Comparison of ENCODE assay signal across 34 cellular contexts in the genomic region with DNA sequence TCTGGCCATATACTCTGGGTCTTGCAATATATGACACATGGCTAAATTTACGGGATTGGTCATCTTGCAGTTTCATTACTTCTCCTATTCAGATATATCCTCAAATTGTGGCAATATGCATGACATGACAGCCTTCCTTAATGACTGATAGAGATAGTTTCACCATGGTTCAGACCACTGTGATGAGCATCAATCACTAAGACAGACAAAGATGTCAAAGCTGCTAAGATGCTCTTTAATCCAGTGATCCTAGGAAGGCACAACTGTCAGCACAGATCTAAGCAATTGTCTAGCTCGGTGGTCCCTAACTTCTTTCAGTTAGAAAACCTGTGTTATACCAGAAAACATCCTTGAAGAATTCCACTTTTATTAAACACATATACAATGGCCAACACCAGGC.
"Had no signal": no experiment of that assay in that cellular context is flagged by ENCODE, and none has a peak within 500 bp of the region (broad histone marks: within the 10 kb centered on the region; RNA-seq: fewer than 3 reads in every experiment).

No MANE protein-coding gene starts in this region.

- H3K4me3 Mint-ChIP-seq: activated CD4-positive, alpha-beta memory T cell treated with anti-CD3 and anti-CD28 coated beads for 36 hours; activated CD4-positive, alpha-beta T cell treated with anti-CD3 and anti-CD28 coated beads for 36 hours; activated CD4-positive, alpha-beta T cell treated with anti-CD3 and anti-CD28 coated beads, Interleukin-2, amount 10 ng/mL, durations not matched to agents 24 days and 14 days; activated CD8-positive, alpha-beta memory T cell treated with anti-CD3 and anti-CD28 coated beads, Interleukin-2, amount 10 ng/mL, durations not matched to agents 7 days and 5 days; activated CD8-positive, alpha-beta T cell treated with anti-CD3 and anti-CD28 coated beads, Interleukin-2, amount 10 ng/mL, durations not matched to agents 7 days and 5 days; activated naive CD4-positive, alpha-beta T cell treated with anti-CD3 and anti-CD28 coated beads for 36 hours; activated naive CD4-positive, alpha-beta T cell treated with anti-CD3 and anti-CD28 coated beads, Interleukin-2, amount 50 U/mL, for 24 hours; activated naive CD8-positive, alpha-beta T cell treated with anti-CD3 and anti-CD28 coated beads for 36 hours; activated naive CD8-positive, alpha-beta T cell treated with anti-CD3 and anti-CD28 coated beads, Interleukin-2, amount 50 U/mL, for 24 hours; activated T-helper 1 cell treated with anti-CD3 and anti-CD28 coated beads, Interleukin-12 subunit alpha, Interleukin-12 subunit beta, Interleukin-2, Interleukin-4 antibody, amounts not matched to agents 30 ng/mL and 10 ng/mL and 1 ng/mL, durations not matched to agents 14 hours and 24 hours and 36 hours; effector memory CD8-positive, alpha-beta T cell; T-helper 17 cell; T-helper 2 cell treated with Interferon-gamma antibody and Interleukin-4, amounts not matched to agents 5 μg/mL and 100 μg/mL, for 36 hours had no signal

- FAIRE-seq: colon had no signal

- DNase-seq: activated CD4-positive, alpha-beta memory T cell treated with anti-CD3 and anti-CD28 coated beads for 36 hours; activated CD4-positive, alpha-beta T cell treated with anti-CD3 and anti-CD28 coated beads for 36 hours; activated CD4-positive, alpha-beta T cell treated with anti-CD3 and anti-CD28 coated beads, Interleukin-2, amount 10 ng/mL, durations not matched to agents 24 days and 14 days; activated CD4-positive, CD25-positive, alpha-beta regulatory T cell; activated CD4-positive, CD25-positive, alpha-beta regulatory T cell treated with anti-CD3 and anti-CD28 coated beads, Interleukin-2, amount 50 U/mL, for 72 hours; activated CD8-positive, alpha-beta memory T cell treated with anti-CD3 and anti-CD28 coated beads, Interleukin-2, amount 10 ng/mL, durations not matched to agents 7 days and 5 days; activated CD8-positive, alpha-beta memory T cell treated with anti-CD3 and anti-CD28 coated beads, Interleukin-2, amount 50 U/mL, for 4 hours; activated CD8-positive, alpha-beta T cell treated with anti-CD3 and anti-CD28 coated beads, Interleukin-2, amount 10 ng/mL, durations not matched to agents 7 days and 5 days; activated effector memory CD4-positive, alpha-beta T cell treated with anti-CD3 and anti-CD28 coated beads, Interleukin-2, amount 50 U/mL, for 16 hours; activated naive CD4-positive, alpha-beta T cell treated with anti-CD3 and anti-CD28 coated beads for 36 hours; activated naive CD8-positive, alpha-beta T cell treated with anti-CD3 and anti-CD28 coated beads for 36 hours; activated naive CD8-positive, alpha-beta T cell treated with anti-CD3 and anti-CD28 coated beads, Interleukin-2, amount 50 U/mL, for 24 hours; activated T-cell treated with anti-CD3 and anti-CD28 coated beads, Interleukin-2, amount 50 U/mL, for 1 hour; activated T-cell treated with anti-CD3 and anti-CD28 coated beads, Interleukin-2, amount 50 U/mL, for 48 hours; adrenal gland; amygdala; aorta; body of pancreas; caudate nucleus; cortex of kidney; dermis blood vessel endothelial cell; effector CD4-positive, alpha-beta T cell; effector memory CD8-positive, alpha-beta T cell; erythroblast; foreskin keratinocyte; gastrocnemius medialis; T-helper 17 cell; T1000 had no signal

- H3K27me3 ChIP-seq: adrenal gland, body of pancreas, esophagus muscularis mucosa, foreskin keratinocyte, gastrocnemius medialis had no signal

- H3K27ac ChIP-seq: adrenal gland, body of pancreas, esophagus muscularis mucosa, foreskin keratinocyte, gastrocnemius medialis had no signal

- H3K27me3 Mint-ChIP-seq: activated CD4-positive, alpha-beta memory T cell treated with anti-CD3 and anti-CD28 coated beads for 36 hours; activated CD4-positive, alpha-beta T cell treated with anti-CD3 and anti-CD28 coated beads for 36 hours; activated CD4-positive, alpha-beta T cell treated with anti-CD3 and anti-CD28 coated beads, Interleukin-2, amount 10 ng/mL, durations not matched to agents 24 days and 14 days; activated CD8-positive, alpha-beta memory T cell treated with anti-CD3 and anti-CD28 coated beads, Interleukin-2, amount 10 ng/mL, durations not matched to agents 7 days and 5 days; activated naive CD4-positive, alpha-beta T cell treated with anti-CD3 and anti-CD28 coated beads, Interleukin-2, amount 50 U/mL, for 24 hours; activated naive CD8-positive, alpha-beta T cell treated with anti-CD3 and anti-CD28 coated beads for 36 hours; activated naive CD8-positive, alpha-beta T cell treated with anti-CD3 and anti-CD28 coated beads, Interleukin-2, amount 50 U/mL, for 24 hours; effector memory CD8-positive, alpha-beta T cell; T-helper 17 cell had no signal

- H3K27ac Mint-ChIP-seq: activated CD4-positive, alpha-beta memory T cell treated with anti-CD3 and anti-CD28 coated beads for 36 hours; activated CD4-positive, alpha-beta T cell treated with anti-CD3 and anti-CD28 coated beads for 36 hours; activated CD4-positive, alpha-beta T cell treated with anti-CD3 and anti-CD28 coated beads, Interleukin-2, amount 10 ng/mL, durations not matched to agents 24 days and 14 days; activated CD8-positive, alpha-beta memory T cell treated with anti-CD3 and anti-CD28 coated beads, Interleukin-2, amount 10 ng/mL, durations not matched to agents 7 days and 5 days; activated CD8-positive, alpha-beta T cell treated with anti-CD3 and anti-CD28 coated beads, Interleukin-2, amount 10 ng/mL, durations not matched to agents 7 days and 5 days; activated naive CD4-positive, alpha-beta T cell treated with anti-CD3 and anti-CD28 coated beads for 36 hours; activated naive CD4-positive, alpha-beta T cell treated with anti-CD3 and anti-CD28 coated beads, Interleukin-2, amount 50 U/mL, for 24 hours; activated naive CD8-positive, alpha-beta T cell treated with anti-CD3 and anti-CD28 coated beads for 36 hours; activated naive CD8-positive, alpha-beta T cell treated with anti-CD3 and anti-CD28 coated beads, Interleukin-2, amount 50 U/mL, for 24 hours; activated T-helper 1 cell treated with anti-CD3 and anti-CD28 coated beads, Interleukin-12 subunit alpha, Interleukin-12 subunit beta, Interleukin-2, Interleukin-4 antibody, amounts not matched to agents 30 ng/mL and 10 ng/mL and 1 ng/mL, durations not matched to agents 14 hours and 24 hours and 36 hours; activated T-helper 2 cell treated with anti-CD3 and anti-CD28 coated beads, Interferon-gamma antibody, Interleukin-2, Interleukin-4, amounts not matched to agents 10 μg/mL and 5 μg/mL and 100 μg/mL, durations not matched to agents 14 hours and 24 hours and 36 hours; effector memory CD8-positive, alpha-beta T cell; T-helper 17 cell; T-helper 2 cell treated with Interferon-gamma antibody and Interleukin-4, amounts not matched to agents 5 μg/mL and 100 μg/mL, for 36 hours had no signal

- H3K36me3 ChIP-seq: adrenal gland, esophagus muscularis mucosa, gastrocnemius medialis had no signal

- H3K36me3 Mint-ChIP-seq: activated CD4-positive, alpha-beta memory T cell treated with anti-CD3 and anti-CD28 coated beads for 36 hours; activated CD8-positive, alpha-beta memory T cell treated with anti-CD3 and anti-CD28 coated beads, Interleukin-2, amount 10 ng/mL, durations not matched to agents 7 days and 5 days; activated naive CD4-positive, alpha-beta T cell treated with anti-CD3 and anti-CD28 coated beads, Interleukin-2, amount 50 U/mL, for 24 hours; activated naive CD8-positive, alpha-beta T cell treated with anti-CD3 and anti-CD28 coated beads for 36 hours had no signal

- H3K4me3 ChIP-seq: adrenal gland, body of pancreas, esophagus muscularis mucosa, gastrocnemius medialis had no signal

- H3K9me3 Mint-ChIP-seq: activated CD4-positive, alpha-beta memory T cell treated with anti-CD3 and anti-CD28 coated beads for 36 hours; activated CD4-positive, alpha-beta T cell treated with anti-CD3 and anti-CD28 coated beads, Interleukin-2, amount 10 ng/mL, durations not matched to agents 24 days and 14 days; activated naive CD4-positive, alpha-beta T cell treated with anti-CD3 and anti-CD28 coated beads for 36 hours; activated naive CD4-positive, alpha-beta T cell treated with anti-CD3 and anti-CD28 coated beads, Interleukin-2, amount 50 U/mL, for 24 hours; activated naive CD8-positive, alpha-beta T cell treated with anti-CD3 and anti-CD28 coated beads for 36 hours; activated naive CD8-positive, alpha-beta T cell treated with anti-CD3 and anti-CD28 coated beads, Interleukin-2, amount 50 U/mL, for 24 hours; activated T-helper 1 cell treated with anti-CD3 and anti-CD28 coated beads, Interleukin-12 subunit alpha, Interleukin-12 subunit beta, Interleukin-2, Interleukin-4 antibody, amounts not matched to agents 30 ng/mL and 10 ng/mL and 1 ng/mL, durations not matched to agents 14 hours and 24 hours and 36 hours; activated T-helper 2 cell treated with anti-CD3 and anti-CD28 coated beads, Interferon-gamma antibody, Interleukin-2, Interleukin-4, amounts not matched to agents 10 μg/mL and 5 μg/mL and 100 μg/mL, durations not matched to agents 14 hours and 24 hours and 36 hours; T-helper 2 cell treated with Interferon-gamma antibody and Interleukin-4, amounts not matched to agents 5 μg/mL and 100 μg/mL, for 36 hours had no signal

- H3K4me1 ChIP-seq: adrenal gland, esophagus muscularis mucosa, gastrocnemius medialis had no signal

- H3K9me3 ChIP-seq: adrenal gland, body of pancreas, esophagus muscularis mucosa, gastrocnemius medialis had no signal

- H3K4me1 Mint-ChIP-seq: activated CD4-positive, alpha-beta T cell treated with anti-CD3 and anti-CD28 coated beads for 36 hours; activated CD4-positive, alpha-beta T cell treated with anti-CD3 and anti-CD28 coated beads, Interleukin-2, amount 10 ng/mL, durations not matched to agents 24 days and 14 days; activated CD8-positive, alpha-beta memory T cell treated with anti-CD3 and anti-CD28 coated beads, Interleukin-2, amount 10 ng/mL, durations not matched to agents 7 days and 5 days; activated naive CD4-positive, alpha-beta T cell treated with anti-CD3 and anti-CD28 coated beads, Interleukin-2, amount 50 U/mL, for 24 hours; activated naive CD8-positive, alpha-beta T cell treated with anti-CD3 and anti-CD28 coated beads for 36 hours; activated naive CD8-positive, alpha-beta T cell treated with anti-CD3 and anti-CD28 coated beads, Interleukin-2, amount 50 U/mL, for 24 hours; T-helper 17 cell had no signal

- ATAC-seq: activated CD4-positive, alpha-beta T cell treated with anti-CD3 and anti-CD28 coated beads for 36 hours; activated CD8-positive, alpha-beta memory T cell treated with anti-CD3 and anti-CD28 coated beads, Interleukin-2, amount 10 ng/mL, durations not matched to agents 7 days and 5 days; activated CD8-positive, alpha-beta T cell treated with anti-CD3 and anti-CD28 coated beads, Interleukin-2, amount 10 ng/mL, durations not matched to agents 7 days and 5 days; activated naive CD8-positive, alpha-beta T cell treated with anti-CD3 and anti-CD28 coated beads, Interleukin-2, amount 50 U/mL, for 24 hours; body of pancreas; effector memory CD8-positive, alpha-beta T cell; foreskin keratinocyte; gastrocnemius medialis; T-helper 17 cell had no signal
